27 cellular contexts compared by ENCODE assay signal in the genomic region with DNA sequence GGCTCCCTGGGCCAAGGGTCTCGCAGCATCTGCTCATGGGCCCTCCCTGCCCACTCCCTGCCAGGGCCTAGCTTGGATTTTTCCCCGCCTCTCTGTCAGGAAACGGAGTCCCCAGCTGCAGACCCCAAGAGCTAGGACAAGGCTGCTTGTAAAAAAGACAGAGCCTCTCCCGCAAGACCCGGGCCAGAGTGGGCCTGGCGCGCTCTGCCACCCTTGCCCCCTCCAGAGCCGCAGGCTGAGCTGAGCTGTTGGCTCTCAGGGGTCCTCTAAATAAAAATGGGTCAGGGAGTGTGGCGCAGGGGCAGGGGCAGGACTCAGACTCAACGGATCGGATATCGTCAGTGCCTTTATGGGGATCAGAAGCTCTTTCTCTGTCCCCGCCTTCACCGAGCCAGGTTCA.
"Had no signal": no experiment of that assay in that cellular context is flagged by ENCODE, and none has a peak within 500 bp of the region (broad histone marks: within the 10 kb centered on the region; RNA-seq: fewer than 3 reads in every experiment).

No MANE protein-coding gene starts in this region.

- H3K4me3 ChIP-seq: ovary, psoas muscle, right lobe of liver, sigmoid colon, stomach, thoracic aorta, thyroid gland, tibial nerve, upper lobe of left lung, vagina had no signal

- H3K36me3 ChIP-seq: ovary, right lobe of liver, sigmoid colon, thyroid gland had no signal

- H3K9me3 ChIP-seq: ovary, psoas muscle, right lobe of liver, sigmoid colon, stomach, thoracic aorta, thyroid gland, upper lobe of left lung, vagina had no signal

- H3K9ac ChIP-seq: parathyroid adenoma had no signal

- H3K27me3 ChIP-seq: ovary, right lobe of liver, sigmoid colon, stomach, thyroid gland, tibial nerve, upper lobe of left lung, vagina had no signal

- H3K27ac ChIP-seq: ovary, parathyroid adenoma, psoas muscle, right lobe of liver, sigmoid colon, stomach, thoracic aorta, thyroid gland, tibial nerve, upper lobe of left lung, vagina had no signal

- DNase-seq: natural killer cell; occipital lobe; ovary; psoas muscle; right cardiac atrium; right lobe of liver; sigmoid colon; small intestine; stimulated activated CD4-positive, alpha-beta T cell treated with anti-CD3 and anti-CD28 coated beads, Interleukin-15, amount 100 ng/mL, for 24 hours; stimulated activated CD4-positive, alpha-beta T cell treated with anti-CD3 and anti-CD28 coated beads, Interleukin-2, amount 100 ng/mL, for 24 hours; stimulated activated CD4-positive, alpha-beta T cell treated with anti-CD3 and anti-CD28 coated beads, Interleukin-2, amount 100 ng/mL, for 48 hours; stimulated activated CD4-positive, alpha-beta T cell treated with anti-CD3 and anti-CD28 coated beads, Interleukin-4, amount 100 ng/mL, for 24 hours; stimulated activated naive B cell treated with anti-CD40 and anti-IgM and Interleukin-4, amounts not matched to agents 10 μg/mL and 1 μg/mL and 100 μg/mL, for 72 hours; stimulated activated naive CD4-positive, alpha-beta T cell treated with Interleukin-2 at 50 U/mL for 16 hours; stomach; thyroid gland; trophoblast cell had no signal

- H2AFZ ChIP-seq: parathyroid adenoma had no signal

- H3K4me3 Mint-ChIP-seq: natural killer cell; nephron; neural crest cell; stimulated activated effector memory CD8-positive, alpha-beta T cell treated with anti-CD3 and anti-CD28 coated beads, Interleukin-12 subunit alpha, Interleukin-12 subunit beta, amount 100 ng/mL, for 72 hours; stimulated activated naive B cell treated with anti-CD40 and anti-IgM and Interleukin-4, amounts not matched to agents 10 μg/mL and 1 μg/mL and 100 μg/mL, for 72 hours; stimulated activated naive CD8-positive, alpha-beta T cell treated with anti-CD3 and anti-CD28 coated beads, Interleukin-15, Interleukin-2, amounts not matched to agents 100 ng/mL and 50 ng/mL, for 24 hours had no signal

- ATAC-seq: natural killer cell; psoas muscle; right cardiac atrium; stimulated activated effector memory CD8-positive, alpha-beta T cell treated with anti-CD3 and anti-CD28 coated beads, Interleukin-12 subunit alpha, Interleukin-12 subunit beta, amount 100 ng/mL, for 72 hours; stimulated activated naive B cell treated with anti-CD40 and anti-IgM and Interleukin-4, amounts not matched to agents 10 μg/mL and 1 μg/mL and 100 μg/mL, for 72 hours had no signal

- H3K9me3 Mint-ChIP-seq: natural killer cell; stimulated activated effector memory CD8-positive, alpha-beta T cell treated with anti-CD3 and anti-CD28 coated beads, Interleukin-12 subunit alpha, Interleukin-12 subunit beta, amount 100 ng/mL, for 72 hours; stimulated activated naive CD8-positive, alpha-beta T cell treated with anti-CD3 and anti-CD28 coated beads, Interleukin-15, Interleukin-2, amounts not matched to agents 100 ng/mL and 50 ng/mL, for 24 hours had no signal

- H3K4me1 ChIP-seq: parathyroid adenoma, psoas muscle, right lobe of liver, sigmoid colon had no signal

- H3K27me3 Mint-ChIP-seq: progenitor cell of endocrine pancreas; stimulated activated naive B cell treated with anti-CD40 and anti-IgM and Interleukin-4, amounts not matched to agents 10 μg/mL and 1 μg/mL and 100 μg/mL, for 72 hours; stimulated activated naive CD8-positive, alpha-beta T cell treated with anti-CD3 and anti-CD28 coated beads, Interleukin-15, Interleukin-2, amounts not matched to agents 100 ng/mL and 50 ng/mL, for 24 hours had no signal

- H3K36me3 Mint-ChIP-seq: natural killer cell; stimulated activated effector memory CD8-positive, alpha-beta T cell treated with anti-CD3 and anti-CD28 coated beads, Interleukin-12 subunit alpha, Interleukin-12 subunit beta, amount 100 ng/mL, for 72 hours had no signal

- H3K27ac Mint-ChIP-seq: natural killer cell; nephron; progenitor cell of endocrine pancreas; stimulated activated effector memory CD8-positive, alpha-beta T cell treated with anti-CD3 and anti-CD28 coated beads, Interleukin-12 subunit alpha, Interleukin-12 subunit beta, amount 100 ng/mL, for 72 hours; stimulated activated naive B cell treated with anti-CD40 and anti-IgM and Interleukin-4, amounts not matched to agents 10 μg/mL and 1 μg/mL and 100 μg/mL, for 72 hours; stimulated activated naive CD8-positive, alpha-beta T cell treated with anti-CD3 and anti-CD28 coated beads, Interleukin-15, Interleukin-2, amounts not matched to agents 100 ng/mL and 50 ng/mL, for 24 hours had no signal

- H3K4me1 Mint-ChIP-seq: natural killer cell had no signal
